Comparison of ENCODE assay signal across 8 cellular contexts in the genomic region with DNA sequence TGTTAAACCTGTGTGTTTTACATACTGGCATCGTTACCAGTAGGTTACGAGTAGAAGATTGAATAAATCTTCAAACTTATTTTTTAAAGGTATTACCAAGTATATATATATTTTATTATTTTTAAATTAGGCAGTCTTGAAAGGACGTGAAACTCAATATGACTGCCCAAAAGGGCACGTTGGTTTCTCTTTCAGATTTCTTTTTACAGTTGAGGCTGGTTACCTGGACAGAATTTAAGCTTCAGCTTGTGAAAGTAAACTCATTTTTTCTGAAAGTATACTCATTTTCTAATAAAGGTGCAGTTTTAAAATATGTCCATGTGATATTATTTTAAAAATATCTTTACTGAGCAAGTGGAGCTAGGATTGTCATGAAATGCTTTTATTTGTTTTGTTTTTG. TPM values are rescaled to one million over a fixed set of nuclear protein-coding genes. Genes with fewer than 3 reads are reported as not detected.
DNase-seq lines count a peak whose midpoint lies in the region; ATAC-seq, FAIRE-seq and TF ChIP-seq lines count a peak whose summit lies in the region.

No MANE protein-coding gene starts in this region.

- ATAC-seq in activated B cell treated with CpG ODN at 0.5 μM for 24 hours (ENCODE audit: low read depth) = no peak

- whole genome bisulfite sequencing in H9 (ENCODE audit: extremely low coverage, insufficient read length, low lambda C conversion rate) = no CpG with 5 or more reads among the region's 4 CpGs
- 29% methylated on average over 4 of the region's 4 CpGs for WGBS in smooth muscle cell (ENCODE audit: low lambda C conversion rate)

- H3K4me3 Mint-ChIP-seq in H9 = peak overlapping the region; percentile 88 to 90
- H3K4me3 Mint-ChIP-seq in activated B cell treated with CpG ODN at 0.5 μM for 24 hours = peak overlapping the region; percentile 95

- no peak overlapping the region for H3K4ac ChIP-seq in H9 (ENCODE audit: low read depth, low read length)

- H2AFZ ChIP-seq in H9 (ENCODE audit: low read length) = no peak overlapping the region
- H2AFZ ChIP-seq in smooth muscle cell (ENCODE audit: low read depth) = no peak overlapping the region

- H3K27ac ChIP-seq in H9 (ENCODE audit: insufficient read length, low read depth, low read length) (no peak overlapping the region), smooth muscle cell (ENCODE audit: low read depth) (peak overlapping the region; percentile 94)

- no peak for DNase-seq in H9
- DNase-seq in activated B cell treated with CpG ODN at 0.5 μM for 24 hours = no peak
- DNase-seq in globus pallidus (ENCODE audit: low spot score) = peak; percentile 23
- no peak for DNase-seq in smooth muscle cell (lab: John Stamatoyannopoulos, UW; ENCODE audit: unreplicated experiment)
- no peak for DNase-seq in frontal cortex (ENCODE audit: low spot score in 2 of 2)
- DNase-seq in NCI-H774 (lab: John Stamatoyannopoulos, UW) = no peak
- DNase-seq in AG08395 (ENCODE audit: low spot score) = no peak
- no peak for DNase-seq in NCI-H146 treated with DMSO at 0.1 percent for 48 hours (lab: John Stamatoyannopoulos, UW; ENCODE audit: unreplicated experiment)

- H3K27ac Mint-ChIP-seq in H9 = no peak overlapping the region
- no peak overlapping the region for H3K27ac Mint-ChIP-seq in activated B cell treated with CpG ODN at 0.5 μM for 24 hours

- POLR2A ChIA-PET in activated B cell treated with CpG ODN at 0.5 μM for 24 hours (lab: Charles Lee) = no interaction called here

- H3K23me2 ChIP-seq in H9 (ENCODE audit: insufficient read length, low read depth, low read length, poor library complexity, severe bottlenecking) = peaks cover 5% of the 10 kb centered on the region

- FAIRE-seq in frontal cortex (lab: Jason Lieb, UNC) = no peak

- H3K9ac ChIP-seq in H9 (ENCODE audit: extremely low read depth, insufficient read length, low read length) (no peak overlapping the region), smooth muscle cell (ENCODE audit: low read depth) (peak overlapping the region; percentile 95)

- H3K14ac ChIP-seq in H9 (ENCODE audit: insufficient read depth, low read length) = no peak overlapping the region

- H4K20me1 ChIP-seq in H9 (ENCODE audit: control insufficient read depth, insufficient read depth, insufficient read length) (no peaks in the 10 kb centered on the region), smooth muscle cell (ENCODE audit: low read depth) (peaks cover 59% of the 10 kb centered on the region)

- CTCF ChIA-PET in activated B cell treated with CpG ODN at 0.5 μM for 24 hours (lab: Charles Lee) = no interaction called here

- H3K36me3 Mint-ChIP-seq in H9 (ENCODE audit: insufficient read depth in 1 of 3, low read depth in 3 of 3) (peaks cover 0 to 3% (median 3%) of the 10 kb centered on the region in 3 experiments; a peak in 2 of 7 replicates), activated B cell treated with CpG ODN at 0.5 μM for 24 hours (ENCODE audit: low read depth) (peaks cover 23% of the 10 kb centered on the region)

- peaks cover 6% of the 10 kb centered on the region for H3F3A ChIP-seq in smooth muscle cell (ENCODE audit: low read depth)

- H3K4me1 ChIP-seq in H9 (ENCODE audit: insufficient read depth, low read length) (peaks cover 3% of the 10 kb centered on the region; the same call in 1 of the 2 replicates), smooth muscle cell (ENCODE audit: low read depth) (peaks cover 15% of the 10 kb centered on the region)

- H4K5ac ChIP-seq in H9 (ENCODE audit: insufficient read length, low read depth, low read length) = no peak overlapping the region

- no peak overlapping the region for H3K56ac ChIP-seq in H9 (ENCODE audit: insufficient read length, low read depth, low read length)

- H3K79me2 ChIP-seq in H9 (ENCODE audit: insufficient read depth, low read length) = peaks cover 7% of the 10 kb centered on the region; the same call in 1 of the 2 replicates
- H3K79me2 ChIP-seq in smooth muscle cell (ENCODE audit: low read depth) = peaks cover 62% of the 10 kb centered on the region

- H3K4me2 ChIP-seq in H9 (ENCODE audit: insufficient read depth, insufficient read length, low read length) (peak overlapping the region; percentile 87), smooth muscle cell (peak overlapping the region; percentile 95)

- no peak overlapping the region for H3T11ph ChIP-seq in H9 (ENCODE audit: low read length)

- no peak overlapping the region for H4K91ac ChIP-seq in H9 (ENCODE audit: insufficient read length, low read depth, low read length)

- intact Hi-C loops in activated B cell treated with CpG ODN at 0.5 μM for 24 hours (cut with micrococcal nuclease) = loop anchor here (5.0 to 10.0 kb wide), 2 partner anchors 811 to 979 kb away; partner anchors contain the start of genes PISD and SFI1

- H2AK5ac ChIP-seq in H9 (ENCODE audit: insufficient read length, low read length) = no peak overlapping the region

- H2BK12ac ChIP-seq in H9 (ENCODE audit: insufficient read length, low read depth, low read length) = no peak overlapping the region

- H3K9me3 Mint-ChIP-seq in H9 = no peaks in the 10 kb centered on the region
- H3K9me3 Mint-ChIP-seq in activated B cell treated with CpG ODN at 0.5 μM for 24 hours = no peaks in the 10 kb centered on the region

- H4K8ac ChIP-seq in H9 (replicated peaks; ENCODE audit: insufficient read length, low read depth, low read length) = no peak overlapping the region

- H3K4me3 ChIP-seq in smooth muscle cell = peak overlapping the region; percentile 81

- no peak overlapping the region for H2BK5ac ChIP-seq in H9 (ENCODE audit: insufficient read length, low read length)

- no peaks in the 10 kb centered on the region for H3K36me3 ChIP-seq in smooth muscle cell (ENCODE audit: low read depth)

- TF ChIP-seq CTCF in H9 (conservative IDR thresholded peaks at IDR 0.05) = no peak
- no peak for TF ChIP-seq CTCF in activated B cell treated with CpG ODN at 0.5 μM for 24 hours (IDR thresholded peaks at IDR 0.05)
- no peak for TF ChIP-seq CTCF in smooth muscle cell (IDR thresholded peaks at IDR 0.05; ENCODE audit: borderline replicate concordance, insufficient read depth, poor library complexity, severe bottlenecking)

- H3K18ac ChIP-seq in H9 (ENCODE audit: insufficient read length, low read depth, low read length) = no peak overlapping the region

- no peak overlapping the region for H2BK20ac ChIP-seq in H9 (ENCODE audit: low read depth, low read length, poor library complexity, severe bottlenecking)

- H3K79me1 ChIP-seq in H9 (ENCODE audit: insufficient read depth, low read depth, low read length, poor library complexity, severe bottlenecking) = peaks cover 5% of the 10 kb centered on the region

- H3K23ac ChIP-seq in H9 (ENCODE audit: insufficient read length, low read depth, low read length) = no peak overlapping the region

- no peak overlapping the region for H2BK15ac ChIP-seq in H9 (ENCODE audit: low read depth, low read length)

- H3K9me3 ChIP-seq in H9 (ENCODE audit: control insufficient read depth, low read depth, low read length) (no peaks in the 10 kb centered on the region), smooth muscle cell (replicated peaks; ENCODE audit: low read depth) (no peaks in the 10 kb centered on the region)

- H3K27me3 ChIP-seq in H9 (ENCODE audit: insufficient read depth, low read length) (no peaks in the 10 kb centered on the region), smooth muscle cell (ENCODE audit: low read depth) (no peaks in the 10 kb centered on the region)

- H3K4me1 Mint-ChIP-seq in H9 = peaks cover 0 to 13% of the 10 kb centered on the region in 2 experiments; a peak in 3 of 4 replicates
- peaks cover 42% of the 10 kb centered on the region for H3K4me1 Mint-ChIP-seq in activated B cell treated with CpG ODN at 0.5 μM for 24 hours

- peaks cover 10% of the 10 kb centered on the region for H3K27me3 Mint-ChIP-seq in H9 (ENCODE audit: low read depth)
- H3K27me3 Mint-ChIP-seq in activated B cell treated with CpG ODN at 0.5 μM for 24 hours = no peaks in the 10 kb centered on the region

- no peak overlapping the region for H2BK120ac ChIP-seq in H9 (ENCODE audit: low read depth, low read length, poor library complexity, severe bottlenecking)

RNA-seq across cellular contexts. Expression of gene FBXO7, which starts 1.7 kb away (rescaled TPM):
- total RNA-seq in H9 (2021) = 45.8 and 47.8 TPM in 2 replicates
- 85.4 and 97.2 TPM in 2 replicates for total RNA-seq in activated B cell treated with CpG ODN at 0.5 μM for 24 hours
- total RNA-seq in smooth muscle cell = 126 and 138 TPM in 2 replicates
- polyA plus RNA-seq in smooth muscle cell = 141 and 149 TPM in 2 replicates
- 47.3 TPM for total RNA-seq in frontal cortex

RNA-seq across cellular contexts. Expression of gene BPIFC, which starts 12.0 kb away (rescaled TPM):
- total RNA-seq in H9 (2021) = not detected in 2 replicates
- not detected in 2 replicates for total RNA-seq in activated B cell treated with CpG ODN at 0.5 μM for 24 hours
- 1.5 and 8.3 TPM in 2 replicates for total RNA-seq in smooth muscle cell
- not detected in 2 replicates for polyA plus RNA-seq in smooth muscle cell
- not detected for total RNA-seq in frontal cortex
